Comparison of ENCODE assay signal across 9 cellular contexts in the genomic region with DNA sequence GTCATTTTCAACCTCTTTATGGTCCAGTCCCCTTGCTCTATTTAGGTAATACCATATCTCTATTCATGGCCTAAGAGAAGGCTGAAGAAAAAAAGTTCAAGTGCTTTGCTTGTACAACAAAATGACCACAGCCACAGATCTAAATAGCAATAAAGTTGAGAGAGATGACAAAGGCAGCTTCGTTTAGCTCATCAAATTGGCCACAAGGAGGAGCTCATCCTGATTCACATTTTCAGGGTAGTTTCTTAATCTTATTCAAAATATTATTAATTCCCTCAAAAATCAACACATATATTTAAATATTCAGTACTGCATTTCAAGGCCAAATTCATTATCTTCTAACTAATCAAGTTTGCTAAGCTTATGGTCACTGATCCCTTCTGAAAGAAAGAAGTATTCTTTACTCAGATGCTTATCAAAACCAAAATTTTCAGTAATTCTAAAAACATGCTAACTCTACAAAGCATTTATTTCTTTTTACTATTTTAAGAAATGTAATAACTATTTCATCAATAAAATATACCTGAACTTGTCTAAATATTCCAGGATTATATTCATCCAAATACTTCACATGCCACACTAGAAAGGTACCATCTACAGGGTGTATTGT.
DNase-seq lines count a peak whose midpoint lies in the region; ATAC-seq and TF ChIP-seq lines count a peak whose summit lies in the region.
"Had no signal": no experiment of that assay in that cellular context is flagged by ENCODE, and none has a peak within 500 bp of the region (broad histone marks: within the 10 kb centered on the region; RNA-seq: fewer than 3 reads in every experiment).

No MANE protein-coding gene starts in this region.

- no peaks in the 10 kb centered on the region for H3K4me1 Mint-ChIP-seq in chondrocyte (ENCODE audit: low read depth)
- H3K4me1 Mint-ChIP-seq in neural crest cell: no peaks in the 10 kb centered on the region

- H3K36me3 ChIP-seq in stomach: peaks cover 0 to 20% (median 11%) of the 10 kb centered on the region in 4 donors

- H3K27ac Mint-ChIP-seq in chondrocyte (ENCODE audit: unreplicated experiment) (no peak overlapping the region), neural crest cell (ENCODE audit: unreplicated experiment) (no peak overlapping the region)
- H3K27ac Mint-ChIP-seq: stimulated activated naive CD8-positive, alpha-beta T cell treated with anti-CD3 and anti-CD28 coated beads, Interleukin-15, Interleukin-2, amounts not matched to agents 100 ng/mL and 50 ng/mL, for 24 hours had no signal

- H3K27ac ChIP-seq in stomach: no peak overlapping the region

- TF ChIP-seq EP300 in stomach (IDR thresholded peaks at IDR 0.05): no peak

- H3K36me3 Mint-ChIP-seq in chondrocyte (ENCODE audit: low read depth): peaks cover 3% of the 10 kb centered on the region
- peaks cover 18% of the 10 kb centered on the region for H3K36me3 Mint-ChIP-seq in neural crest cell (ENCODE audit: low read depth)

- no peaks in the 10 kb centered on the region for H3K27me3 ChIP-seq in stomach

- intact Hi-C loops in stomach (cut with DNase I; ENCODE audit: low total_unique reads): no loop called here

- H3K4me3 ChIP-seq in stomach: no peak overlapping the region

- TF ChIP-seq POLR2A in stomach (IDR thresholded peaks at IDR 0.05): no peak

- H3K27me3 Mint-ChIP-seq in chondrocyte (ENCODE audit: low read depth) (no peaks in the 10 kb centered on the region), neural crest cell (ENCODE audit: low read depth) (no peaks in the 10 kb centered on the region)
- H3K27me3 Mint-ChIP-seq: stimulated activated naive CD8-positive, alpha-beta T cell treated with anti-CD3 and anti-CD28 coated beads, Interleukin-15, Interleukin-2, amounts not matched to agents 100 ng/mL and 50 ng/mL, for 24 hours had no signal

- WGBS in stomach, 5 donors: 12 to 24% (median 19%) methylated on average over 1 of the region's 1 CpG

- no peaks in the 10 kb centered on the region for H3K9me3 ChIP-seq in stomach

- H3K9me3 Mint-ChIP-seq in chondrocyte (ENCODE audit: low read depth) (no peaks in the 10 kb centered on the region), neural crest cell (peaks cover 3% of the 10 kb centered on the region)

- no peak overlapping the region for H3K4me3 Mint-ChIP-seq in chondrocyte (ENCODE audit: unreplicated experiment)
- H3K4me3 Mint-ChIP-seq in neural crest cell: no peak overlapping the region
- H3K4me3 Mint-ChIP-seq: stimulated activated naive CD8-positive, alpha-beta T cell treated with anti-CD3 and anti-CD28 coated beads, Interleukin-15, Interleukin-2, amounts not matched to agents 100 ng/mL and 50 ng/mL, for 24 hours had no signal

- no peak for ATAC-seq in HG03097 (IDR thresholded peaks at IDR 0.05; ENCODE audit: low FRiP score, unreplicated experiment)

- DNase-seq in EH (ENCODE audit: low read depth) (peak; percentile 32), LoVo (ENCODE audit: low spot score) (peak; percentile 21), chondrocyte (ENCODE audit: low spot score) (no peak), neural crest cell (ENCODE audit: low read depth, low spot score) (no peak), T-helper 1 cell (no peak), stomach (no peak), midbrain (lab: John Stamatoyannopoulos, UW) (no peak)

- H3K4me1 ChIP-seq in stomach: no peaks in the 10 kb centered on the region

- TF ChIP-seq CTCF in chondrocyte (IDR thresholded peaks at IDR 0.05): peak; percentile 83
- peak; percentile 70 for TF ChIP-seq CTCF in neural crest cell (conservative IDR thresholded peaks at IDR 0.05)
- TF ChIP-seq CTCF in stomach (IDR thresholded peaks at IDR 0.05): peak in 3 of 7 experiments; percentile 19 to 28 (median 23)

Comparison
In these comparisons a context has a peak if more than half of its experiments do, and no peak if none do; other contexts are left out.
1. DNase-seq: peak in EH (single experiment) and LoVo (single experiment); none in chondrocyte (single experiment), neural crest cell (single experiment), T-helper 1 cell (0 of 5), stomach (single experiment) and midbrain (single experiment).